In genomic region chr21:28833181-28833580, GRCh38 we compare ENCODE assay signal across 1 cellular context.
TF ChIP-seq lines count a peak whose summit lies in the region.

No MANE protein-coding gene starts in this region.

TF ChIP-seq in HEK293, 187 proteins besides CTCF, POLR2A, EP300 and RAD21 (continued from another document):
- TF ChIP-seq AEBP2 (tag by site-specific recombination; IDR thresholded peaks at IDR 0.05; ENCODE audit: borderline replicate concordance) (no peak), ZNF366 (tag by site-specific recombination; conservative IDR thresholded peaks at IDR 0.05) (peak; percentile 49), ZNF692 (tag by site-specific recombination; IDR thresholded peaks at IDR 0.05) (peak; percentile 40; the same call in 1 of the 2 replicates), KLF16 (tag by site-specific recombination; IDR thresholded peaks at IDR 0.05) (0 out of 2 replicates have a peak, but pooled peaks have one; percentile 32), ZNF629 (tag by site-specific recombination; IDR thresholded peaks at IDR 0.05) (0 out of 2 replicates have a peak, but pooled peaks have one; percentile 40), SP7 (tag by site-specific recombination; IDR thresholded peaks at IDR 0.05) (no peak)
- TF ChIP-seq, protein P1, sequence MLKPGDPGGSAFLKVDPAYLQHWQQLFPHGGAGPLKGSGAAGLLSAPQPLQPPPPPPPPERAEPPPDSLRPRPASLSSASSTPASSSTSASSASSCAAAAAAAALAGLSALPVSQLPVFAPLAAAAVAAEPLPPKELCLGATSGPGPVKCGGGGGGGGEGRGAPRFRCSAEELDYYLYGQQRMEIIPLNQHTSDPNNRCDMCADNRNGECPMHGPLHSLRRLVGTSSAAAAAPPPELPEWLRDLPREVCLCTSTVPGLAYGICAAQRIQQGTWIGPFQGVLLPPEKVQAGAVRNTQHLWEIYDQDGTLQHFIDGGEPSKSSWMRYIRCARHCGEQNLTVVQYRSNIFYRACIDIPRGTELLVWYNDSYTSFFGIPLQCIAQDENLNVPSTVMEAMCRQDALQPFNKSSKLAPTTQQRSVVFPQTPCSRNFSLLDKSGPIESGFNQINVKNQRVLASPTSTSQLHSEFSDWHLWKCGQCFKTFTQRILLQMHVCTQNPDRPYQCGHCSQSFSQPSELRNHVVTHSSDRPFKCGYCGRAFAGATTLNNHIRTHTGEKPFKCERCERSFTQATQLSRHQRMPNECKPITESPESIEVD (tag by site-specific recombination; IDR thresholded peaks at IDR 0.05) = no peak
